In genomic region chr15:62163847-62164499, GRCh38 we compare ENCODE assay signal across 10 cellular contexts. TPM values are rescaled to one million over a fixed set of nuclear protein-coding genes. Genes with fewer than 3 reads are reported as not detected.
DNase-seq lines count a peak whose midpoint lies in the region; ATAC-seq and TF ChIP-seq lines count a peak whose summit lies in the region.
"Had no signal": no experiment of that assay in that cellular context is flagged by ENCODE, and none has a peak within 500 bp of the region (broad histone marks: within the 10 kb centered on the region; RNA-seq: fewer than 3 reads in every experiment).

No MANE protein-coding gene starts in this region.

- H3K36me3 ChIP-seq in ectodermal cell (ENCODE audit: control insufficient read depth, insufficient read depth, low read length): no peaks in the 10 kb centered on the region
- H3K36me3 ChIP-seq in mesodermal cell (ENCODE audit: control insufficient read depth, insufficient read depth, low read length): no peaks in the 10 kb centered on the region

- H3K27ac Mint-ChIP-seq in activated naive CD4-positive, alpha-beta T cell treated with anti-CD3 and anti-CD28 coated beads for 36 hours: no peak overlapping the region
- no peak overlapping the region for H3K27ac Mint-ChIP-seq in type B pancreatic cell
- H3K27ac Mint-ChIP-seq: CD14-positive monocyte had no signal

- H3K9me3 Mint-ChIP-seq in activated naive CD4-positive, alpha-beta T cell treated with anti-CD3 and anti-CD28 coated beads for 36 hours: no peaks in the 10 kb centered on the region
- no peaks in the 10 kb centered on the region for H3K9me3 Mint-ChIP-seq in type B pancreatic cell

- peaks cover 68% of the 10 kb centered on the region for H3K27me3 Mint-ChIP-seq in activated naive CD4-positive, alpha-beta T cell treated with anti-CD3 and anti-CD28 coated beads for 36 hours (ENCODE audit: low read depth)
- H3K27me3 Mint-ChIP-seq in type B pancreatic cell: peaks cover 85% of the 10 kb centered on the region

- H3K27ac ChIP-seq in ectodermal cell (ENCODE audit: insufficient read depth, low read depth, low read length, poor library complexity, severe bottlenecking): no peak overlapping the region
- no peak overlapping the region for H3K27ac ChIP-seq in mesodermal cell (ENCODE audit: low read depth, low read length, severe bottlenecking)

- H3K4me3 Mint-ChIP-seq in activated naive CD4-positive, alpha-beta T cell treated with anti-CD3 and anti-CD28 coated beads for 36 hours: no peak overlapping the region
- H3K4me3 Mint-ChIP-seq in type B pancreatic cell: no peak overlapping the region

- TF ChIP-seq CTCF in type B pancreatic cell (conservative IDR thresholded peaks at IDR 0.05): no peak

- H3K9me3 ChIP-seq in ectodermal cell (ENCODE audit: control insufficient read depth, low read length) (no peaks in the 10 kb centered on the region), mesodermal cell (ENCODE audit: control insufficient read depth, low read length) (no peaks in the 10 kb centered on the region)

- intact Hi-C loops in activated naive CD4-positive, alpha-beta T cell treated with anti-CD3 and anti-CD28 coated beads for 36 hours (cut with micrococcal nuclease): no loop called here

- H3K27me3 ChIP-seq in ectodermal cell (ENCODE audit: control insufficient read depth, insufficient read depth, low read length, poor library complexity, severe bottlenecking): peaks cover 74% of the 10 kb centered on the region

- peak overlapping the region; percentile 11 for H3K4me3 ChIP-seq in ectodermal cell (ENCODE audit: insufficient read depth, low read depth, low read length)
- peak overlapping the region; percentile 28 for H3K4me3 ChIP-seq in mesodermal cell (ENCODE audit: extremely low read depth, insufficient read depth, low read length, poor library complexity, severe bottlenecking)

- no peaks in the 10 kb centered on the region for H3K36me3 Mint-ChIP-seq in activated naive CD4-positive, alpha-beta T cell treated with anti-CD3 and anti-CD28 coated beads for 36 hours (ENCODE audit: low read depth)
- H3K36me3 Mint-ChIP-seq in type B pancreatic cell: no peaks in the 10 kb centered on the region

- 3% methylated on average over 86 of the region's 86 CpGs for WGBS in ectodermal cell, 2 experiments
- WGBS in mesodermal cell (ENCODE audit: insufficient coverage in 2 of 2), 2 experiments: 4 to 5% methylated on average over 54 to 76 of the region's 86 CpGs

- CTCF ChIA-PET in activated naive CD4-positive, alpha-beta T cell treated with anti-CD3 and anti-CD28 coated beads for 36 hours (lab: Charles Lee): no interaction called here

- H3K4me1 ChIP-seq in ectodermal cell (ENCODE audit: control insufficient read depth, insufficient read depth, low read length) (no peaks in the 10 kb centered on the region), mesodermal cell (ENCODE audit: control insufficient read depth, insufficient read depth, low read length, poor library complexity, severe bottlenecking) (peaks cover 6% of the 10 kb centered on the region)

- peak; percentile 3 for DNase-seq in activated naive CD4-positive, alpha-beta T cell treated with Interleukin-2 at 50 U/mL for 16 hours
- DNase-seq in activated naive CD4-positive, alpha-beta T cell treated with anti-CD3 and anti-CD28 coated beads for 36 hours: no peak
- DNase-seq in type B pancreatic cell (ENCODE audit: extremely low spot score, unreplicated experiment) (peak; percentile 70), OCI-M1 (lab: John Stamatoyannopoulos, UW) (no peak)
- DNase-seq in activated CD4-positive, alpha-beta T cell treated with anti-CD3 and anti-CD28 coated beads for 4 hours: no peak

- no peak for ATAC-seq in HG02588 (IDR thresholded peaks at IDR 0.05; ENCODE audit: unreplicated experiment)

- H3K4me1 Mint-ChIP-seq in activated naive CD4-positive, alpha-beta T cell treated with anti-CD3 and anti-CD28 coated beads for 36 hours (ENCODE audit: low read depth): peaks cover 16% of the 10 kb centered on the region
- peaks cover 10% of the 10 kb centered on the region for H3K4me1 Mint-ChIP-seq in type B pancreatic cell (ENCODE audit: unreplicated experiment)

RNA-seq across cellular contexts. Expression of gene C2CD4B, which starts 1.1 kb away (rescaled TPM):
- total RNA-seq in activated naive CD4-positive, alpha-beta T cell treated with anti-CD3 and anti-CD28 coated beads for 36 hours: under 1 TPM in 1 of 2 experiments, not detected in 1; 0.20 TPM
- polyA plus RNA-seq in ectodermal cell (2013, experiment 1 of 4): not detected
- polyA plus RNA-seq in ectodermal cell (2013, experiment 2 of 4): not detected
- polyA plus RNA-seq in ectodermal cell (2013, experiment 3 of 4): not detected
- polyA plus RNA-seq in ectodermal cell (2013, experiment 4 of 4): not detected
- polyA plus RNA-seq in mesodermal cell (2013, experiment 1 of 2): 0.74 TPM
- 0.25 TPM for polyA plus RNA-seq in mesodermal cell (2013, experiment 2 of 2)
- 2.7 and 2.9 TPM in 2 replicates for total RNA-seq in type B pancreatic cell (ENCODE audit: low replicate concordance)
- total RNA-seq: fibroblast of villous mesenchyme had no signal
- polyA plus RNA-seq: CD14-positive monocyte had no signal

Comparison
In these comparisons a context has a peak if more than half of its experiments do, and no peak if none do; other contexts are left out.
1. DNase-seq: peak in activated naive CD4-positive, alpha-beta T cell treated with Interleukin-2 at 50 U/mL for 16 hours (single experiment) and type B pancreatic cell (single experiment); none in activated naive CD4-positive, alpha-beta T cell treated with anti-CD3 and anti-CD28 coated beads for 36 hours (single experiment), OCI-M1 (single experiment) and activated CD4-positive, alpha-beta T cell treated with anti-CD3 and anti-CD28 coated beads for 4 hours (0 of 2).